ENCODE assay signal across 20 cellular contexts in the genomic region with DNA sequence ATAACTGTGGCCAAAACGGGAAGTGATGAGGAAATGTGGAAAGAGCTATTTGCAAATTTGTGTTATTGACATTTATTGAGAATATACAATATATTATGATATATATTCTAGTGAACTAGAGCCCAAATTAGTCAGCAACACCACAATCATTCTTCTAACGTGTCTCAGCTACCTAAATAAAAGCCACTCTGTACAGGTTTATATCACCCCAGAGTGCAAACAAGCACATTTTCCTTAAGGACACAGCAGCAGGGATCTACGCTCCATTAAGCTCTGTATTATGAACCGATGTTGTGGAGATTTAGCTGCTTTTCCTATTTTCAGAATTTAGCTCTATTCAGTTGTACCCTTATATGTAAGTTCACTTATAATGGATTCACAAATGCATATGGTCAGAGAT.
"Had no signal": no experiment of that assay in that cellular context is flagged by ENCODE, and none has a peak within 500 bp of the region (broad histone marks: within the 10 kb centered on the region; RNA-seq: fewer than 3 reads in every experiment).

No MANE protein-coding gene starts in this region.

- H3K27me3 ChIP-seq: neural progenitor cell, ovary, stomach, transverse colon had no signal

- H3K4me1 ChIP-seq: stomach, transverse colon had no signal

- H3K9ac ChIP-seq: neural progenitor cell had no signal

- DNase-seq: endodermal cell; erythroblast; foreskin melanocyte; left cardiac atrium; left ventricle myocardium superior; mesenchymal stem cell; midbrain; nucleus accumbens; ovary; right cardiac atrium; small intestine; stimulated activated CD4-positive, alpha-beta T cell treated with anti-CD3 and anti-CD28 coated beads, Interleukin-12 subunit alpha, Interleukin-12 subunit beta, amount 100 ng/mL, for 4 hours; stimulated activated naive CD4-positive, alpha-beta T cell; stomach; substantia nigra; transverse colon had no signal

- H3K4me3 ChIP-seq: lung, neural progenitor cell, ovary, stomach, thoracic aorta, transverse colon had no signal

- H2AFZ ChIP-seq: neural progenitor cell had no signal

- H3K27ac ChIP-seq: neural progenitor cell, ovary, stomach, thoracic aorta, transverse colon had no signal

- H3K36me3 ChIP-seq: neural progenitor cell, ovary, stomach, thoracic aorta, transverse colon had no signal

- H3K4me2 ChIP-seq: neural progenitor cell had no signal

- H3K9me3 ChIP-seq: ovary, stomach, thoracic aorta, transverse colon had no signal

- ATAC-seq: left cardiac atrium; left ventricle myocardium superior; natural killer cell treated with Interleukin-12 subunit alpha and Interleukin-12 subunit beta and Interleukin-15 and Interleukin-18, amount 100 ng/mL, for 72 hours; right cardiac atrium had no signal
